Comparison of ENCODE assay signal across 7 cellular contexts in the genomic region with DNA sequence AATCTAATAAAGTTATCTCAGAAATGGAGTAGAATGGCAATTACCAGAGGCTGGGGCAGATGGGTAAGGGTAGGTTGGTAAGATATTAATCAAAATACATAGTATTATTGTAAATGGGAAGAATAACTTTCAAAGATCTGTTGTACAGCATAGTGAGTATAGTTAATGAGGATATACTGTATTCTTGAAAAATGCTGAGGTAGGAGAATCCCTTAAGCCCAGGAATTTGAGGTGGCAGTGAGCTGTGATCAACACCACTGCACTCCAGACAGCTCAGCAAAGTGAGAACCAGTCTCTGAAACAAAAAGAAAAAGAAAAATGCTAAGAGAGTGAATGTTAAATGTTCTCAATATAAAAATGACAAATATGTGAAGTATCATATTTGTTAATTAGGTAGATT.
"Had no signal": no experiment of that assay in that cellular context is flagged by ENCODE, and none has a peak within 500 bp of the region (broad histone marks: within the 10 kb centered on the region; RNA-seq: fewer than 3 reads in every experiment).

No MANE protein-coding gene starts in this region.

- ATAC-seq: GM23338 had no signal

- DNase-seq: H9, HCEC 1CT, KG1 had no signal

- H2AFZ ChIP-seq: GM23338 had no signal

- FAIRE-seq: H1, H54 had no signal

- H3K27ac ChIP-seq: HL-60 had no signal

- H3K4me3 ChIP-seq: GM23338 had no signal

- H3K4me2 ChIP-seq: GM23338 had no signal
